In genomic region chr15:79054350-79054749, GRCh38 we compare ENCODE assay signal across 23 cellular contexts. TPM values are rescaled to one million over a fixed set of nuclear protein-coding genes. Genes with fewer than 3 reads are reported as not detected.
"Had no signal": no experiment of that assay in that cellular context is flagged by ENCODE, and none has a peak within 500 bp of the region (broad histone marks: within the 10 kb centered on the region; RNA-seq: fewer than 3 reads in every experiment).

No MANE protein-coding gene starts in this region.

- H3K36me3 Mint-ChIP-seq: IgD-negative memory B cell had no signal

- H3K9me3 Mint-ChIP-seq: IgD-negative memory B cell had no signal

- H3K4me3 ChIP-seq: MG63, SJSA1, SK-N-MC had no signal

- H3K36me3 ChIP-seq: MG63, SJSA1 had no signal

- H3K27ac Mint-ChIP-seq: IgD-negative memory B cell had no signal

- H3K4me3 Mint-ChIP-seq: IgD-negative memory B cell had no signal

- H3K4me1 ChIP-seq: SJSA1 had no signal

- H3K9me3 ChIP-seq: MG63, SJSA1 had no signal

- DNase-seq: Karpas-422, KG1, MG63, NCI-H1092, NCI-H1105 treated with DMSO at 0.1 percent for 48 hours, NCI-H1417 treated with DMSO at 0.1 percent for 48 hours, NCI-H146, NCI-H1694 treated with DMSO at 0.1 percent for 48 hours, NCI-H1930, NCI-H2081, NCI-H2107, NCI-H2227 treated with DMSO at 0.1 percent for 48 hours, NCI-H510A, NCI-H524 treated with DMSO at 0.1 percent for 48 hours, NCI-H69, NCI-H774, Right ventricle myocardium superior, SIG-M5, SW 1271 had no signal

- H3K4me1 Mint-ChIP-seq: IgD-negative memory B cell had no signal

- FAIRE-seq: RCC 7860 had no signal

- H3K27me3 ChIP-seq: MG63, SJSA1 had no signal

- H3K27ac ChIP-seq: SJSA1, SK-N-MC had no signal

RNA-seq across cellular contexts. Expression of gene RASGRF1, which starts 36.2 kb away (rescaled TPM):
- total RNA-seq: Right ventricle myocardium superior had no signal
